ENCODE assay signal across 12 cellular contexts in genomic region chr2:126808929-126809328, GRCh38.
DNase-seq lines count a peak whose midpoint lies in the region; ATAC-seq and TF ChIP-seq lines count a peak whose summit lies in the region.
"Had no signal": no experiment of that assay in that cellular context is flagged by ENCODE, and none has a peak within 500 bp of the region (broad histone marks: within the 10 kb centered on the region; RNA-seq: fewer than 3 reads in every experiment).

No MANE protein-coding gene starts in this region.

- in situ Hi-C loops in brain microvascular endothelial cell (cut with HindIII; ENCODE audit: low pct_ligation_motif_present, low sequenced_read_pairs): no loop called here

- H3K4me2 ChIP-seq in GM23338: peak overlapping the region; percentile 35; the same call in 1 of the 2 replicates

- H3K9me3 Mint-ChIP-seq in GM23338 (no peaks in the 10 kb centered on the region; the same call in 2 of the 3 replicates), endodermal cell (peaks cover 5% of the 10 kb centered on the region)
- H3K9me3 Mint-ChIP-seq: CD8-positive, alpha-beta T cell had no signal

- H3K4me3 ChIP-seq in GM23338: no peak overlapping the region
- H3K4me3 ChIP-seq in HUES48 (ENCODE audit: low read depth, low read length): no peak overlapping the region
- H3K4me3 ChIP-seq in endodermal cell (ENCODE audit: low read length): peak overlapping the region; percentile 48
- no peak overlapping the region for H3K4me3 ChIP-seq in sigmoid colon
- no peak overlapping the region for H3K4me3 ChIP-seq in colonic mucosa
- H3K4me3 ChIP-seq in brain microvascular endothelial cell (ENCODE audit: low read depth, low read length): no peak overlapping the region

- TF ChIP-seq EP300 in sigmoid colon (IDR thresholded peaks at IDR 0.05): no peak

- H3K27me3 Mint-ChIP-seq in GM23338 (ENCODE audit: insufficient read depth, low read depth, poor library complexity) (no peaks in the 10 kb centered on the region), endodermal cell (ENCODE audit: insufficient read depth) (no peaks in the 10 kb centered on the region)

- no peak for TF ChIP-seq CTCF in GM23338 (conservative IDR thresholded peaks at IDR 0.05; ENCODE audit: low read depth in 2 of 2)
- TF ChIP-seq CTCF in endodermal cell (conservative IDR thresholded peaks at IDR 0.05): no peak
- no peak for TF ChIP-seq CTCF in sigmoid colon (IDR thresholded peaks at IDR 0.05)
- TF ChIP-seq CTCF in colonic mucosa (IDR thresholded peaks at IDR 0.05): no peak
- no peak for TF ChIP-seq CTCF in brain microvascular endothelial cell (IDR thresholded peaks at IDR 0.05; ENCODE audit: low read depth, low read length, missing control alignments)

- H3K4me1 Mint-ChIP-seq in GM23338 (peaks cover 15% of the 10 kb centered on the region), endodermal cell (peaks cover 21% of the 10 kb centered on the region)

- no peaks in the 10 kb centered on the region for H3K9me3 ChIP-seq in HUES48 (ENCODE audit: control insufficient read depth, insufficient read depth, low read length)
- H3K9me3 ChIP-seq in endodermal cell (ENCODE audit: control insufficient read depth, low read length): peaks cover 17% of the 10 kb centered on the region
- H3K9me3 ChIP-seq in sigmoid colon: no peaks in the 10 kb centered on the region
- no peaks in the 10 kb centered on the region for H3K9me3 ChIP-seq in colonic mucosa

- no peaks in the 10 kb centered on the region for H3F3A ChIP-seq in GM23338 (replicated peaks; ENCODE audit: low read depth)

- 7 to 11% methylated on average over 2 to 6 of the region's 6 CpGs for WGBS in endodermal cell (ENCODE audit: insufficient coverage in 1 of 2, insufficient read length in 1 of 2), 2 experiments
- 36 to 43% methylated on average over 6 of the region's 6 CpGs for WGBS in sigmoid colon, 2 donors

- H3K36me3 Mint-ChIP-seq in GM23338 (ENCODE audit: low read depth): no peaks in the 10 kb centered on the region
- no peaks in the 10 kb centered on the region for H3K36me3 Mint-ChIP-seq in endodermal cell (ENCODE audit: low read depth)
- H3K36me3 Mint-ChIP-seq: CD8-positive, alpha-beta T cell had no signal

- DNase-seq in GM23338 (ENCODE audit: low spot score) (peak; percentile 40), endodermal cell (peak; percentile 94), sigmoid colon (peak; percentile 37), colonic mucosa (no peak), brain microvascular endothelial cell (no peak)
- no peak for DNase-seq in stimulated activated naive CD8-positive, alpha-beta T cell treated with anti-CD3 and anti-CD28 coated beads, Interleukin-15, Interleukin-2, amounts not matched to agents 100 U/mL and 50 U/mL, for 24 hours
- DNase-seq: CD8-positive, alpha-beta T cell; KBM-7; NCI-H1092 treated with DMSO at 0.1 percent for 48 hours; NCI-H1694; PC-3 had no signal

- peak; percentile 66 for ATAC-seq in GM23338
- no peak for ATAC-seq in stimulated activated naive CD8-positive, alpha-beta T cell treated with anti-CD3 and anti-CD28 coated beads, Interleukin-15, Interleukin-2, amounts not matched to agents 100 U/mL and 50 U/mL, for 24 hours
- ATAC-seq: CD8-positive, alpha-beta T cell; PC-3 had no signal

- H3K36me3 ChIP-seq in GM23338 (ENCODE audit: insufficient read depth): no peaks in the 10 kb centered on the region
- H3K36me3 ChIP-seq in HUES48 (ENCODE audit: control insufficient read depth, insufficient read depth, low read length): no peaks in the 10 kb centered on the region
- no peaks in the 10 kb centered on the region for H3K36me3 ChIP-seq in endodermal cell (ENCODE audit: control insufficient read depth, insufficient read depth, low read length)
- no peaks in the 10 kb centered on the region for H3K36me3 ChIP-seq in sigmoid colon
- no peaks in the 10 kb centered on the region for H3K36me3 ChIP-seq in colonic mucosa
- H3K36me3 ChIP-seq in brain microvascular endothelial cell (replicated peaks): no peaks in the 10 kb centered on the region

- intact Hi-C loops in sigmoid colon (cut with DNase I) (no loop called here), colonic mucosa (cut with DNase I) (no loop called here)

- no peak overlapping the region for H3K27ac Mint-ChIP-seq in GM23338
- peak overlapping the region; percentile 62 for H3K27ac Mint-ChIP-seq in endodermal cell
- H3K27ac Mint-ChIP-seq: CD8-positive, alpha-beta T cell had no signal

- no peak overlapping the region for H3K4me3 Mint-ChIP-seq in GM23338
- peak overlapping the region; percentile 2 for H3K4me3 Mint-ChIP-seq in endodermal cell
- H3K4me3 Mint-ChIP-seq: CD8-positive, alpha-beta T cell had no signal

- no peaks in the 10 kb centered on the region for H3K79me2 ChIP-seq in GM23338 (replicated peaks; ENCODE audit: insufficient read depth)

- H3K27ac ChIP-seq in GM23338 (ENCODE audit: low read depth): no peak overlapping the region
- H3K27ac ChIP-seq in HUES48 (ENCODE audit: low read depth, low read length): peak overlapping the region; percentile 91
- H3K27ac ChIP-seq in endodermal cell (ENCODE audit: low read depth, low read length): no peak overlapping the region
- H3K27ac ChIP-seq in sigmoid colon: no peak overlapping the region
- no peak overlapping the region for H3K27ac ChIP-seq in colonic mucosa
- no peak overlapping the region for H3K27ac ChIP-seq in brain microvascular endothelial cell

- H3K9ac ChIP-seq in HUES48 (ENCODE audit: low read depth, low read length) (no peak overlapping the region), endodermal cell (ENCODE audit: extremely low read depth, low read length, poor library complexity, severe bottlenecking) (no peak overlapping the region), colonic mucosa (ENCODE audit: low read depth in 2 of 2, low read length in 2 of 2) (no peak overlapping the region)

- H3K27me3 ChIP-seq in GM23338 (ENCODE audit: insufficient read depth) (no peaks in the 10 kb centered on the region), HUES48 (ENCODE audit: control insufficient read depth, insufficient read depth, low read length) (no peaks in the 10 kb centered on the region), endodermal cell (ENCODE audit: control insufficient read depth, insufficient read depth, low read length, poor library complexity, severe bottlenecking) (no peaks in the 10 kb centered on the region), sigmoid colon (no peaks in the 10 kb centered on the region), colonic mucosa (no peaks in the 10 kb centered on the region), brain microvascular endothelial cell (replicated peaks) (no peaks in the 10 kb centered on the region)

- no peak for TF ChIP-seq POLR2A in sigmoid colon (IDR thresholded peaks at IDR 0.05)

- no peaks in the 10 kb centered on the region for H3K9me2 ChIP-seq in GM23338 (ENCODE audit: insufficient read depth)

- 0 out of 2 replicates have a peak overlapping the region, but pooled peaks have one; percentile 18 for H2AFZ ChIP-seq in GM23338

- H3K4me1 ChIP-seq in GM23338 (ENCODE audit: insufficient read depth) (peaks cover 16% of the 10 kb centered on the region; the same call in 1 of the 2 replicates), HUES48 (ENCODE audit: control insufficient read depth, insufficient read depth, low read length) (peaks cover 13% of the 10 kb centered on the region), endodermal cell (ENCODE audit: control insufficient read depth, insufficient read depth, low read length) (no peaks in the 10 kb centered on the region), sigmoid colon (no peaks in the 10 kb centered on the region), colonic mucosa (no peaks in the 10 kb centered on the region)

- H4K20me1 ChIP-seq in GM23338 (replicated peaks; ENCODE audit: insufficient read depth): no peaks in the 10 kb centered on the region

TF ChIP-seq in GM23338, 12 proteins besides CTCF, POLR2A, EP300 and RAD21:
- no peak for TF ChIP-seq EZH2 (IDR thresholded peaks at IDR 0.05; ENCODE audit: low read depth, unreplicated experiment)
- TF ChIP-seq NANOG (IDR thresholded peaks at IDR 0.05; ENCODE audit: borderline replicate concordance): 0 out of 2 replicates have a peak, but pooled peaks have one; percentile 23

Comparison
In these comparisons a context has a peak if more than half of its experiments do, and no peak if none do; other contexts are left out.
1. DNase-seq: peak in GM23338 (single experiment), endodermal cell (single experiment) and sigmoid colon (single experiment); none in colonic mucosa (single experiment), brain microvascular endothelial cell (single experiment) and stimulated activated naive CD8-positive, alpha-beta T cell treated with anti-CD3 and anti-CD28 coated beads, Interleukin-15, Interleukin-2, amounts not matched to agents 100 U/mL and 50 U/mL, for 24 hours (single experiment).